ENCODE assay signal across 16 cellular contexts in genomic region chr13:112784811-112785418, GRCh38.
"Had no signal": no experiment of that assay in that cellular context is flagged by ENCODE, and none has a peak within 500 bp of the region (broad histone marks: within the 10 kb centered on the region; RNA-seq: fewer than 3 reads in every experiment).

No MANE protein-coding gene starts in this region.

- H3K4me3 Mint-ChIP-seq: activated naive CD8-positive, alpha-beta T cell treated with anti-CD3 and anti-CD28 coated beads, Interleukin-2, amount 50 U/mL, for 24 hours; natural killer cell treated with Interleukin-12 subunit alpha and Interleukin-12 subunit beta and Interleukin-15 and Interleukin-18, amount 100 ng/mL, for 72 hours; stimulated activated effector memory CD8-positive, alpha-beta T cell treated with anti-CD3 and anti-CD28 coated beads, Interleukin-12 subunit alpha, Interleukin-12 subunit beta, amount 100 ng/mL, for 72 hours had no signal

- H3K9me3 ChIP-seq: heart left ventricle, left ventricle myocardium inferior, testis had no signal

- H3K27me3 Mint-ChIP-seq: activated naive CD8-positive, alpha-beta T cell treated with anti-CD3 and anti-CD28 coated beads, Interleukin-2, amount 50 U/mL, for 24 hours; natural killer cell treated with Interleukin-12 subunit alpha and Interleukin-12 subunit beta and Interleukin-15 and Interleukin-18, amount 100 ng/mL, for 72 hours had no signal

- H3K36me3 ChIP-seq: WERI-Rb-1 had no signal

- H3K9me3 Mint-ChIP-seq: activated naive CD8-positive, alpha-beta T cell treated with anti-CD3 and anti-CD28 coated beads, Interleukin-2, amount 50 U/mL, for 24 hours; natural killer cell treated with Interleukin-12 subunit alpha and Interleukin-12 subunit beta and Interleukin-15 and Interleukin-18, amount 100 ng/mL, for 72 hours; stimulated activated effector memory CD8-positive, alpha-beta T cell treated with anti-CD3 and anti-CD28 coated beads, Interleukin-12 subunit alpha, Interleukin-12 subunit beta, amount 100 ng/mL, for 72 hours had no signal

- H3K27ac Mint-ChIP-seq: activated naive CD8-positive, alpha-beta T cell treated with anti-CD3 and anti-CD28 coated beads, Interleukin-2, amount 50 U/mL, for 24 hours; natural killer cell treated with Interleukin-12 subunit alpha and Interleukin-12 subunit beta and Interleukin-15 and Interleukin-18, amount 100 ng/mL, for 72 hours; stimulated activated effector memory CD8-positive, alpha-beta T cell treated with anti-CD3 and anti-CD28 coated beads, Interleukin-12 subunit alpha, Interleukin-12 subunit beta, amount 100 ng/mL, for 72 hours had no signal

- FAIRE-seq: kidney, small intestine, TTC549 had no signal

- H3K36me3 Mint-ChIP-seq: natural killer cell treated with Interleukin-12 subunit alpha and Interleukin-12 subunit beta and Interleukin-15 and Interleukin-18, amount 100 ng/mL, for 72 hours; stimulated activated effector memory CD8-positive, alpha-beta T cell treated with anti-CD3 and anti-CD28 coated beads, Interleukin-12 subunit alpha, Interleukin-12 subunit beta, amount 100 ng/mL, for 72 hours had no signal

- ATAC-seq: activated naive CD8-positive, alpha-beta T cell treated with anti-CD3 and anti-CD28 coated beads, Interleukin-2, amount 50 U/mL, for 24 hours; heart left ventricle; stimulated activated effector memory CD8-positive, alpha-beta T cell treated with anti-CD3 and anti-CD28 coated beads, Interleukin-12 subunit alpha, Interleukin-12 subunit beta, amount 100 ng/mL, for 72 hours had no signal

- H3K27me3 ChIP-seq: heart left ventricle, testis had no signal

- DNase-seq: activated gamma-delta T cell; activated naive CD4-positive, alpha-beta T cell treated with anti-CD3 and anti-CD28 coated beads, Interleukin-2, amount 50 U/mL, for 16 hours; activated naive CD8-positive, alpha-beta T cell treated with anti-CD3 and anti-CD28 coated beads, Interleukin-2, amount 50 U/mL, for 24 hours; activated T-cell treated with anti-CD3 and anti-CD28 coated beads, Interleukin-2, amount 50 U/mL, for 48 hours; heart left ventricle; kidney; left ventricle myocardium inferior; small intestine; stimulated activated CD4-positive, alpha-beta T cell treated with anti-CD3 and anti-CD28 coated beads, Interleukin-2, amount 100 ng/mL, for 24 hours; T-helper 1 cell; testis; trophoblast cell; WERI-Rb-1 had no signal

- H3K4me3 ChIP-seq: heart left ventricle, left ventricle myocardium inferior, testis had no signal

- H3K27ac ChIP-seq: left ventricle myocardium inferior, testis, WERI-Rb-1 had no signal
